Comparison of ENCODE assay signal across 8 cellular contexts in the genomic region with DNA sequence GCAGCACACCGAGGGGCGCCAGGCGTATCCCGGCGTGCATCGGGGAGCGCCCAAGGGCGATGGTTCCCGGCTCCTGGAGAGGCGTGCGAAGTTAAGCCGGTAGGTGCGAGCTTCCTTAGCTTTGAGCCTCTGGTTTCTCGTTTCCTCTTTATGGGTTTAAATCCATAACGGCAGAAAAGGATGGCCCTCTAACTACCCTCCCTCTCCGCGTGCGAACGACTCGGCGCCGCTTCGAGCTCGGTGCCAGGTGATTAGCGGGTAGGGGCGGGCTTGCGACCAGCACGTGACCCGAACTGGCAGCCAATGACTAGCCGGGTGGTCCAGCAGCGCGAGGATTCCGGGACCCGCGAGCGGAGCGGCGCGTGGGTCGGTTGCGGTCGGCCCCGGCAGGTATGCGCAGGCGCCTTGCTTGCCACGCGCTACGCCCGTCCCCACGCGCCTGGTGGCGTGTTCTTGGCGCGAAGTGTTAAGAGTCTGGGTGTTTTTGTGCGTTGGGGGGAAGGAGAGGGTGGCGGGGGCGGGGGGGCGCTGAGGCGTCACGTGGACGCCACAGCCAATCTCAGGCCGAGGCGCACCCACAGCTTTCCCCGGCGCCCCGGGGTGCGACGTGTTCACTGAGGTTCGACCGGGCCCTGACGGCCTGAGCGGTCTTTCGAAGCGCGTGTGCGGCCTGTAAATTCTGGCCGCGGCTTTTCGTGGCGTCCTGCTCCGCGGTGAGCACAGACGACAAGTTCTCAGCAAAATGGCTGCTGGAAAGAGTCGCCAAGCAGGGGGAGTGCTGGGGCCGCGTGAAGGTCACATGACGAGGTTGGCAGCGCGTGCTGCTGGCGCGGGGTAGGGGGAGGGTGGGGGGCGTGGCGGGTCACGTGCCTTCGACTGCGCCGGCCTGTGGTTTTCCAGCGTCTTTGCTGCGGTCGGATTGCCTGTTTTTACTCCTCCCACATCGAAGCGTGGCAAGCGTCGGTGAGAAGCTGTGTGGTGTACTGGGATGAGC. TPM values are rescaled to one million over a fixed set of nuclear protein-coding genes. Genes with fewer than 3 reads are reported as not detected.
DNase-seq lines count a peak whose midpoint lies in the region; ATAC-seq and TF ChIP-seq lines count a peak whose summit lies in the region.

No MANE protein-coding gene starts in this region.

- peak overlapping the region; percentile 77 for H3K4me3 Mint-ChIP-seq in natural killer cell treated with Interleukin-12 subunit alpha and Interleukin-12 subunit beta and Interleukin-15 and Interleukin-18, amount 100 ng/mL, for 72 hours
- peak overlapping the region; percentile 75 for H3K4me3 Mint-ChIP-seq in stimulated activated effector memory CD8-positive, alpha-beta T cell treated with anti-CD3 and anti-CD28 coated beads, Interleukin-12 subunit alpha, Interleukin-12 subunit beta, amount 100 ng/mL, for 72 hours

- H3K4me1 Mint-ChIP-seq in natural killer cell treated with Interleukin-12 subunit alpha and Interleukin-12 subunit beta and Interleukin-15 and Interleukin-18, amount 100 ng/mL, for 72 hours (ENCODE audit: low read depth in 2 of 2): peaks cover 7 to 9% of the 10 kb centered on the region in 2 donors
- H3K4me1 Mint-ChIP-seq in stimulated activated effector memory CD8-positive, alpha-beta T cell treated with anti-CD3 and anti-CD28 coated beads, Interleukin-12 subunit alpha, Interleukin-12 subunit beta, amount 100 ng/mL, for 72 hours: peaks cover 14% of the 10 kb centered on the region

- peak overlapping the region; percentile 69 for H3K4me3 ChIP-seq in fibroblast of the aortic adventitia (ENCODE audit: low read depth, low read length)

- H3K36me3 Mint-ChIP-seq in natural killer cell treated with Interleukin-12 subunit alpha and Interleukin-12 subunit beta and Interleukin-15 and Interleukin-18, amount 100 ng/mL, for 72 hours: no peaks in the 10 kb centered on the region
- no peaks in the 10 kb centered on the region for H3K36me3 Mint-ChIP-seq in stimulated activated effector memory CD8-positive, alpha-beta T cell treated with anti-CD3 and anti-CD28 coated beads, Interleukin-12 subunit alpha, Interleukin-12 subunit beta, amount 100 ng/mL, for 72 hours

- peak overlapping the region; percentile 45 for H3K9ac ChIP-seq in ES-I3 (ENCODE audit: low read depth, low read length)

- H3K27ac Mint-ChIP-seq in natural killer cell treated with Interleukin-12 subunit alpha and Interleukin-12 subunit beta and Interleukin-15 and Interleukin-18, amount 100 ng/mL, for 72 hours: peak overlapping the region; percentile 33 to 59
- peak overlapping the region; percentile 79 for H3K27ac Mint-ChIP-seq in stimulated activated effector memory CD8-positive, alpha-beta T cell treated with anti-CD3 and anti-CD28 coated beads, Interleukin-12 subunit alpha, Interleukin-12 subunit beta, amount 100 ng/mL, for 72 hours

- TF ChIP-seq CTCF in fibroblast of the aortic adventitia (IDR thresholded peaks at IDR 0.05; ENCODE audit: insufficient read depth, low read length): no peak

- no peaks in the 10 kb centered on the region for H3K9me3 Mint-ChIP-seq in natural killer cell treated with Interleukin-12 subunit alpha and Interleukin-12 subunit beta and Interleukin-15 and Interleukin-18, amount 100 ng/mL, for 72 hours
- no peaks in the 10 kb centered on the region for H3K9me3 Mint-ChIP-seq in stimulated activated effector memory CD8-positive, alpha-beta T cell treated with anti-CD3 and anti-CD28 coated beads, Interleukin-12 subunit alpha, Interleukin-12 subunit beta, amount 100 ng/mL, for 72 hours

- peak; percentile 90 to 93 for ATAC-seq in natural killer cell treated with Interleukin-12 subunit alpha and Interleukin-12 subunit beta and Interleukin-15 and Interleukin-18, amount 100 ng/mL, for 72 hours
- ATAC-seq in stimulated activated effector memory CD8-positive, alpha-beta T cell treated with anti-CD3 and anti-CD28 coated beads, Interleukin-12 subunit alpha, Interleukin-12 subunit beta, amount 100 ng/mL, for 72 hours: peak; percentile 94
- no peak for ATAC-seq in GM18870 (IDR thresholded peaks at IDR 0.05; ENCODE audit: unreplicated experiment)

- H3K27me3 Mint-ChIP-seq in natural killer cell treated with Interleukin-12 subunit alpha and Interleukin-12 subunit beta and Interleukin-15 and Interleukin-18, amount 100 ng/mL, for 72 hours: no peaks in the 10 kb centered on the region

- H3K4me1 ChIP-seq in ES-I3 (ENCODE audit: insufficient read depth, low read length): no peaks in the 10 kb centered on the region

- H3K36me3 ChIP-seq in ES-I3 (ENCODE audit: insufficient read depth, low read length): no peaks in the 10 kb centered on the region

- no peaks in the 10 kb centered on the region; the same call in none of the 2 replicates for H3K9me3 ChIP-seq in ES-I3 (ENCODE audit: control insufficient read depth, insufficient read depth, low read length)

- DNase-seq in KG1 (lab: John Stamatoyannopoulos, UW): peak; percentile 63
- peak; percentile 87 for DNase-seq in SHP77 treated with DMSO at 0.1 percent for 48 hours (lab: John Stamatoyannopoulos, UW)
- DNase-seq in activated gamma-delta T cell (lab: John Stamatoyannopoulos, UW): peak; percentile 58
- DNase-seq in fibroblast of the aortic adventitia (ENCODE audit: low read depth): peak; percentile 77
- peak; percentile 80 for DNase-seq in natural killer cell treated with Interleukin-12 subunit alpha and Interleukin-12 subunit beta and Interleukin-15 and Interleukin-18, amount 100 ng/mL, for 72 hours (ENCODE audit: low spot score)
- peak; percentile 56 to 85 for DNase-seq in stimulated activated effector memory CD8-positive, alpha-beta T cell treated with anti-CD3 and anti-CD28 coated beads, Interleukin-12 subunit alpha, Interleukin-12 subunit beta, amount 100 ng/mL, for 72 hours (ENCODE audit: low spot score in 2 of 2)

RNA-seq across cellular contexts. Expression of gene MGA, which starts 38.7 kb away (rescaled TPM):
- total RNA-seq in fibroblast of the aortic adventitia (ENCODE audit: low replicate concordance): 49.2 and 64.6 TPM in 2 replicates
- total RNA-seq in natural killer cell treated with Interleukin-12 subunit alpha and Interleukin-12 subunit beta and Interleukin-15 and Interleukin-18, amount 100 ng/mL, for 72 hours: 10 to 100 TPM; 42.6 to 54.8 TPM
